ENCODE assay signal across 22 cellular contexts in the genomic region with DNA sequence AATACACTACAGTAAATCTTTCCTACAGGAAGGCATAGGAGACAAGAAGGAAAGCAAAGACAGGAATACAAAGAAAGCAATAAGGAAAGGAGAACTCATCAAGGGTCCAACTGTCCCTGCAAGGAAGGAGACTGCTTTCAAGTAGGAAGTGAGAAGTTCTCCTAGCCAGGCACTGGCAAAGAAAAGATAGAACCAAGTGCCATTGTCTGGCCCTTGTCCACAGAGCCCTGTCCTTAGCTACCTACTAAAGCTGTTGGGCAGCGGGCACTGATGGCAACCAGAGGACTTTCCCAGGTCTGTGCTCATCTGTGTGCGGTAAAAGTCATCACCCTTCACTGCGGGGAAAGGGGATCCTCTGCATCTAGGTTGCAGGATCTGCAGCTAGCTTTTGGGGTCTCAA.
"Had no signal": no experiment of that assay in that cellular context is flagged by ENCODE, and none has a peak within 500 bp of the region (broad histone marks: within the 10 kb centered on the region; RNA-seq: fewer than 3 reads in every experiment).

No MANE protein-coding gene starts in this region.

- DNase-seq: activated CD4-positive, alpha-beta T cell treated with anti-CD3 and anti-CD28 coated beads for 1 hour; activated CD4-positive, alpha-beta T cell treated with anti-CD3 and anti-CD28 coated beads, Interleukin-2, amount 50 U/mL, for 1 hour; activated T-cell treated with anti-CD3 and anti-CD28 coated beads, Interleukin-2, amount 50 U/mL, for 24 hours; central memory CD4-positive, alpha-beta T cell; effector memory CD4-positive, alpha-beta T cell; foreskin melanocyte; hippocampal formation; left ventricle myocardium superior; mammary epithelial cell; naive thymus-derived CD8-positive, alpha-beta T cell; stimulated activated CD4-positive, alpha-beta T cell treated with anti-CD3 and anti-CD28 coated beads, Interleukin-4, amount 100 ng/mL, for 24 hours; stimulated activated naive CD8-positive, alpha-beta T cell treated with anti-CD3 and anti-CD28 coated beads, Interleukin-15, Interleukin-2, amounts not matched to agents 100 U/mL and 50 U/mL, for 24 hours; upper lobe of left lung had no signal

- H3K9me3 ChIP-seq: adrenal gland, ascending aorta, prostate gland, upper lobe of left lung had no signal

- H3K36me3 ChIP-seq: adrenal gland, ascending aorta, neural progenitor cell, prostate gland had no signal

- H3K4me1 Mint-ChIP-seq: activated T-helper 17 cell treated with anti-CD3 and anti-CD28 coated beads, Interleukin-2, amount 50 U/mL, for 72 hours had no signal

- H3K9ac ChIP-seq: neural progenitor cell had no signal

- H3K27me3 ChIP-seq: adrenal gland, ascending aorta, neural progenitor cell, upper lobe of left lung had no signal

- ATAC-seq: activated T-helper 17 cell treated with anti-CD3 and anti-CD28 coated beads, Interleukin-2, amount 50 U/mL, for 72 hours; esophagus mucosa; left ventricle myocardium superior; naive thymus-derived CD8-positive, alpha-beta T cell; stimulated activated naive CD8-positive, alpha-beta T cell treated with anti-CD3 and anti-CD28 coated beads, Interleukin-15, Interleukin-2, amounts not matched to agents 100 U/mL and 50 U/mL, for 24 hours had no signal

- H3K4me2 ChIP-seq: neural progenitor cell had no signal

- H3K27me3 Mint-ChIP-seq: activated naive CD8-positive, alpha-beta T cell; activated T-cell treated with anti-CD3 and anti-CD28 coated beads, Interleukin-2, amount 50 U/mL, for 24 hours; activated T-helper 17 cell treated with anti-CD3 and anti-CD28 coated beads, Interleukin-2, amount 50 U/mL, for 72 hours; naive thymus-derived CD8-positive, alpha-beta T cell had no signal

- H2AFZ ChIP-seq: neural progenitor cell had no signal

- H3K4me3 ChIP-seq: adrenal gland, ascending aorta, neural progenitor cell, prostate gland, upper lobe of left lung had no signal

- H3K27ac Mint-ChIP-seq: activated naive CD8-positive, alpha-beta T cell; activated T-cell treated with anti-CD3 and anti-CD28 coated beads, Interleukin-2, amount 50 U/mL, for 24 hours; activated T-helper 17 cell treated with anti-CD3 and anti-CD28 coated beads, Interleukin-2, amount 50 U/mL, for 72 hours; mesothelial cell of epicardium; neural progenitor cell; T-helper 2 cell treated with Interferon-gamma antibody and Interleukin-4, amounts not matched to agents 5 μg/mL and 100 μg/mL, for 36 hours had no signal

- H3K9me3 Mint-ChIP-seq: activated T-cell treated with anti-CD3 and anti-CD28 coated beads, Interleukin-2, amount 50 U/mL, for 24 hours; activated T-helper 17 cell treated with anti-CD3 and anti-CD28 coated beads, Interleukin-2, amount 50 U/mL, for 72 hours; naive thymus-derived CD8-positive, alpha-beta T cell; T-helper 2 cell treated with Interferon-gamma antibody and Interleukin-4, amounts not matched to agents 5 μg/mL and 100 μg/mL, for 36 hours had no signal

- H3K4me3 Mint-ChIP-seq: activated naive CD8-positive, alpha-beta T cell; activated T-cell treated with anti-CD3 and anti-CD28 coated beads, Interleukin-2, amount 50 U/mL, for 24 hours; activated T-helper 17 cell treated with anti-CD3 and anti-CD28 coated beads, Interleukin-2, amount 50 U/mL, for 72 hours; mesothelial cell of epicardium; naive thymus-derived CD8-positive, alpha-beta T cell; neural progenitor cell; T-helper 2 cell treated with Interferon-gamma antibody and Interleukin-4, amounts not matched to agents 5 μg/mL and 100 μg/mL, for 36 hours had no signal

- H3K27ac ChIP-seq: adrenal gland, ascending aorta, neural progenitor cell, prostate gland, upper lobe of left lung had no signal
